8 cellular contexts compared by ENCODE assay signal in the genomic region with DNA sequence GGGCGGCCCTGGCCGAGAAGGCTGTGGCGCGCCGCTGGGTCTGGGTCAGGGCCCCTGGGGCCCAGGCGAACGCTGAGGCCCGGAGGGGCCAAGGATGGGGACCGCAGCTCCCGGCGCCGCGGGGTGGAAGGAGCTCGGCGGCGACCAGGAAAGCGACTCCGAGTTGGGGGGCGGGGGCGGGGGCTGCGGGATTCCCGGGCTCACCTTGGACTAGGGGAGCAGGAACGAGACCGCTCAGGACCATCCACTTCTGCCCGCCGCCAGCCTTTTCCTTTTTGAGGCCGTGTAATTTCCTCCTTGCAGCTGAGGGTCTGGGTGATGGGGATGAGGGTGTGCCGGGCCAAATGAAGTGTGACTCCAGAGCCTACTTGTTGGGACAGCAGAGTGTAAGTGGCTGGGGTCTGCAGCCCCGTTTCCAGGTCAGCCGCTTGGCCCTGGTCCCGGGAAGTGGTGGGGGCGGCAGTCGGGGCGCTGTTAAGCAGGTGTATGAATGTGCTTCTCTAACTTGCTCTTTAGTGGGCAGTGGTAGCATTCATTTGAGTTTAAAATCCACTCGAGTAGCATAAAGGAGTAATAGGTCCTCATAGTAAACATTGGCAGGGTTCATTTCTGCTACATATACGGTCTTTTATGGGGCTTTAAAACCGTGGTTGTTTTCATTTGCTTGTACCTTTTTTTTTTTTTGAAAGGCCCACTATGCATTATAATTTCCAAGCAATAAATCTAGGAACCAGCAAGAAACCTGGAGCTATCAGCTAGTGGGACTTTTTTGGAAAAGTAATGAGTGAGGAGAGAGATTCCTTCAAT. TPM values are rescaled to one million over a fixed set of nuclear protein-coding genes. Genes with fewer than 3 reads are reported as not detected.
A peak's percentile ranks its signal among the peaks of the same experiment; 100 is the strongest.
DNase-seq lines count a peak whose midpoint lies in the region; ATAC-seq lines count a peak whose summit lies in the region.

No MANE protein-coding gene starts in this region.

- ATAC-seq in GM18858 (IDR thresholded peaks at IDR 0.05; ENCODE audit: unreplicated experiment) (peak; percentile 29), HG03064 (IDR thresholded peaks at IDR 0.05; ENCODE audit: low read depth, unreplicated experiment) (peak; percentile 37)

- DNase-seq in AG08396 (ENCODE audit: low spot score) (peak; percentile 22), RKO (ENCODE audit: low spot score) (peak; percentile 52), anterior cingulate cortex (lab: John Stamatoyannopoulos, UW) (peak in 30 of 58 donors; percentile 2 to 51 (median 24)), hippocampal formation (lab: John Stamatoyannopoulos, UW) (peak; percentile 21 to 30), retina (peak; percentile 59), HT-29 (ENCODE audit: low spot score) (no peak)

RNA-seq across cellular contexts. Expression of a gene that starts 0.7 kb away (rescaled TPM):
- total RNA-seq in HT-29 (2014; rRNA removed; shearing (Covaris generic)) = 0.23 and 0.89 TPM in 2 replicates

RNA-seq across cellular contexts. Expression of a gene that starts 27.1 kb away (rescaled TPM):
- total RNA-seq in HT-29 (2014; rRNA removed; shearing (Covaris generic)) = 0.34 and 1.3 TPM in 2 replicates

RNA-seq across cellular contexts. Expression of a gene that starts 27.4 kb away (rescaled TPM):
- 6.5 and 8.1 TPM in 2 replicates for total RNA-seq in HT-29 (2014; rRNA removed; shearing (Covaris generic))
